1 cellular context compared by ENCODE assay signal in genomic region chr7:73477376-73477775, GRCh38.
TF ChIP-seq lines count a peak whose summit lies in the region.

No MANE protein-coding gene starts in this region.

TF ChIP-seq in HCT116, 20 proteins besides CTCF, POLR2A, EP300 and RAD21 (continued from another document):
- TF ChIP-seq REST (IDR thresholded peaks at IDR 0.05; ENCODE audit: low read depth) (no peak), ATF3 (IDR thresholded peaks at IDR 0.05) (no peak), YY1 (IDR thresholded peaks at IDR 0.05; ENCODE audit: extremely low read depth, insufficient replicate concordance, low read depth, low read length) (no peak), ZFX (IDR thresholded peaks at IDR 0.05) (no peak), EZH2phosphoT487 (IDR thresholded peaks at IDR 0.05; ENCODE audit: borderline replicate concordance) (no peak), CEBPB (IDR thresholded peaks at IDR 0.05; ENCODE audit: low read depth) (no peak), SRF (IDR thresholded peaks at IDR 0.05; ENCODE audit: low read depth) (no peak), POLR2AphosphoS5 (IDR thresholded peaks at IDR 0.05; ENCODE audit: low read depth, low read length) (no peak), SP1 (IDR thresholded peaks at IDR 0.05; ENCODE audit: low read depth) (no peak), SIN3A (IDR thresholded peaks at IDR 0.05; ENCODE audit: low read depth) (no peak), ZNF274 (IDR thresholded peaks at IDR 0.05; ENCODE audit: low read depth, low read length) (no peak)
